Comparison of ENCODE assay signal across 1 cellular context in the genomic region with DNA sequence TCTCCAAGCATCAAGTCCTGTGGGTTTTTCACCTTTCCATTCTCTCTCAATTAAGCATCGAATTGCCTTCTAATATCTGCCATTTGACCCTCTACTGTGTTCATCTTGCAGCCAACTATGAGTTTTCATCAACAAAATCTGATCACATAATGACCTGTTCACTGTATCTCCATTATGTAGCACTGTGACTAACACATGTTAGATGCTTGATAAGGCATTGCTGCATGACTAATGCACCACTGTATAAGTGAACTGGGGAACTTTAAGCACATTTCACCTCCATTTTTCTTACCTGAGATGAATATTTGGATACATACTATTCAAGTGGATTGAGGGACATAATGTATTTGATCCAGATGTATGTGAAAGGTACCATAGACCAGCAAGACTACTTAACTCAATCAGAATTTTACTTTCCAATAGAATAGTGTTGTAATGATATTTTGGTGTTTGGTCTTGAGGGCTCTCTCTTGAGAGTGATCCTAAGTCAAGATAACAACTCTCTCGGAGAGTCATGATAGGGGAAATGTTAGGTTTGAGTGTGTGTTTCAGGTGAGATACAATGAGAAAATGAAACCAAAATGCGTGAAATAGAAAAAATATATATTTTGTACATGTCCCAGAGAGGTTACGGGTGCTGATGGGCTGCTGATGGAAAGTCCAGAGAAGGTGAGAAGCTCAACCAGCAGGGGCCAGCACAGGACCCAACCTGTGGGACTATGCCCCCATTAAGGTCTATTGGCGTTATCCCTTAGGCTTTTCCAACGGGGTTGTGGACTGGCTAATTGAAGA.
TF ChIP-seq lines count a peak whose summit lies in the region.

No MANE protein-coding gene starts in this region.

TF ChIP-seq in GM12878, 131 proteins besides CTCF, POLR2A, EP300 and RAD21 (continued from another document):
- TF ChIP-seq, protein P1, sequence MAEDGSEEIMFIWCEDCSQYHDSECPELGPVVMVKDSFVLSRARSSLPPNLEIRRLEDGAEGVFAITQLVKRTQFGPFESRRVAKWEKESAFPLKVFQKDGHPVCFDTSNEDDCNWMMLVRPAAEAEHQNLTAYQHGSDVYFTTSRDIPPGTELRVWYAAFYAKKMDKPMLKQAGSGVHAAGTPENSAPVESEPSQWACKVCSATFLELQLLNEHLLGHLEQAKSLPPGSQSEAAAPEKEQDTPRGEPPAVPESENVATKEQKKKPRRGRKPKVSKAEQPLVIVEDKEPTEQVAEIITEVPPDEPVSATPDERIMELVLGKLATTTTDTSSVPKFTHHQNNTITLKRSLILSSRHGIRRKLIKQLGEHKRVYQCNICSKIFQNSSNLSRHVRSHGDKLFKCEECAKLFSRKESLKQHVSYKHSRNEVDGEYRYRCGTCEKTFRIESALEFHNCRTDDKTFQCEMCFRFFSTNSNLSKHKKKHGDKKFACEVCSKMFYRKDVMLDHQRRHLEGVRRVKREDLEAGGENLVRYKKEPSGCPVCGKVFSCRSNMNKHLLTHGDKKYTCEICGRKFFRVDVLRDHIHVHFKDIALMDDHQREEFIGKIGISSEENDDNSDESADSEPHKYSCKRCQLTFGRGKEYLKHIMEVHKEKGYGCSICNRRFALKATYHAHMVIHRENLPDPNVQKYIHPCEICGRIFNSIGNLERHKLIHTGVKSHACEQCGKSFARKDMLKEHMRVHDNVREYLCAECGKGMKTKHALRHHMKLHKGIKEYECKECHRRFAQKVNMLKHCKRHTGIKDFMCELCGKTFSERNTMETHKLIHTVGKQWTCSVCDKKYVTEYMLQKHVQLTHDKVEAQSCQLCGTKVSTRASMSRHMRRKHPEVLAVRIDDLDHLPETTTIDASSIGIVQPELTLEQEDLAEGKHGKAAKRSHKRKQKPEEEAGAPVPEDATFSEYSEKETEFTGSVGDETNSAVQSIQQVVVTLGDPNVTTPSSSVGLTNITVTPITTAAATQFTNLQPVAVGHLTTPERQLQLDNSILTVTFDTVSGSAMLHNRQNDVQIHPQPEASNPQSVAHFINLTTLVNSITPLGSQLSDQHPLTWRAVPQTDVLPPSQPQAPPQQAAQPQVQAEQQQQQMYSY (CRISPR knock-in tag; IDR thresholded peaks at IDR 0.05) = no peak
